In genomic region chr5:115624994-115625393, GRCh38 we compare ENCODE assay signal across 9 cellular contexts. TPM values are rescaled to one million over a fixed set of nuclear protein-coding genes. Genes with fewer than 3 reads are reported as not detected.
DNase-seq lines count a peak whose midpoint lies in the region; ATAC-seq and TF ChIP-seq lines count a peak whose summit lies in the region.
"Had no signal": no experiment of that assay in that cellular context is flagged by ENCODE, and none has a peak within 500 bp of the region (broad histone marks: within the 10 kb centered on the region; RNA-seq: fewer than 3 reads in every experiment).

No MANE protein-coding gene starts in this region.

- BruUV-seq in PC-9 (replicated peaks; lab: Mats Ljungman, UMichigan), result no TSS peak

- peaks cover 57% of the 10 kb centered on the region for H3K79me2 ChIP-seq in PC-9 (ENCODE audit: low read depth)

- WGBS in right cardiac atrium, result 22% methylated on average over 3 of the region's 3 CpGs

- H3K27ac ChIP-seq in PC-9 (peak overlapping the region; percentile 81), right cardiac atrium (ENCODE audit: low read length) (no peak overlapping the region)

- H3K9me2 ChIP-seq in PC-9 (ENCODE audit: insufficient read depth), result no peaks in the 10 kb centered on the region

- peaks cover 8% of the 10 kb centered on the region; the same call in 1 of the 2 replicates for H3K36me3 ChIP-seq in PC-9 (ENCODE audit: low read depth)

- H3K4me1 ChIP-seq in PC-9 (replicated peaks; ENCODE audit: insufficient read depth), result peaks cover 19% of the 10 kb centered on the region
- peaks cover 7% of the 10 kb centered on the region for H3K4me1 ChIP-seq in right cardiac atrium (ENCODE audit: control insufficient read depth, insufficient read depth, low read length)

- no peaks in the 10 kb centered on the region for H3K9me3 Mint-ChIP-seq in stimulated activated naive B cell treated with anti-CD40 and anti-IgM and Interleukin-4, amounts not matched to agents 10 μg/mL and 1 μg/mL and 100 μg/mL, for 72 hours
- H3K9me3 Mint-ChIP-seq: immature natural killer cell had no signal

- no peaks in the 10 kb centered on the region for H3F3A ChIP-seq in PC-9 (ENCODE audit: insufficient read depth, low read depth)

- H3K27me3 Mint-ChIP-seq in stimulated activated naive B cell treated with anti-CD40 and anti-IgM and Interleukin-4, amounts not matched to agents 10 μg/mL and 1 μg/mL and 100 μg/mL, for 72 hours, result peaks cover 0 to 5% of the 10 kb centered on the region in 2 donors

- H3K27me3 ChIP-seq in PC-9 (ENCODE audit: insufficient read depth, low read depth), result no peaks in the 10 kb centered on the region
- no peaks in the 10 kb centered on the region for H3K27me3 ChIP-seq in right cardiac atrium (ENCODE audit: control insufficient read depth, insufficient read depth)

- TF ChIP-seq CTCF in PC-9 (conservative IDR thresholded peaks at IDR 0.05), result no peak

- peak overlapping the region; percentile 57 for H3K27ac Mint-ChIP-seq in stimulated activated naive B cell treated with anti-CD40 and anti-IgM and Interleukin-4, amounts not matched to agents 10 μg/mL and 1 μg/mL and 100 μg/mL, for 72 hours

- H2AFZ ChIP-seq in PC-9, result peak overlapping the region; percentile 92

- H3K4me3 Mint-ChIP-seq in stimulated activated naive B cell treated with anti-CD40 and anti-IgM and Interleukin-4, amounts not matched to agents 10 μg/mL and 1 μg/mL and 100 μg/mL, for 72 hours, result no peak overlapping the region
- H3K4me3 Mint-ChIP-seq: immature natural killer cell had no signal

- CTCF ChIA-PET in PC-9 (lab: Charles Lee), result no interaction called here

- H3K4me3 ChIP-seq in PC-9 (peak overlapping the region; percentile 98), right cardiac atrium (ENCODE audit: low read length) (peak overlapping the region; percentile 55)

- ATAC-seq in right cardiac atrium, result no peak
- no peak for ATAC-seq in stimulated activated naive B cell treated with anti-CD40 and anti-IgM and Interleukin-4, amounts not matched to agents 10 μg/mL and 1 μg/mL and 100 μg/mL, for 72 hours (replicated peaks)
- no peak for ATAC-seq in GM21737 (IDR thresholded peaks at IDR 0.05; ENCODE audit: unreplicated experiment)
- ATAC-seq in GM19351 (IDR thresholded peaks at IDR 0.05; ENCODE audit: unreplicated experiment), result no peak

- peak overlapping the region; percentile 98 for H3K4me2 ChIP-seq in PC-9

- peaks cover 8 to 17% of the 10 kb centered on the region in 2 donors for H3K4me1 Mint-ChIP-seq in stimulated activated naive B cell treated with anti-CD40 and anti-IgM and Interleukin-4, amounts not matched to agents 10 μg/mL and 1 μg/mL and 100 μg/mL, for 72 hours

- H3K9me3 ChIP-seq in PC-9 (ENCODE audit: insufficient read depth, low read depth), result no peaks in the 10 kb centered on the region
- H3K9me3 ChIP-seq in right cardiac atrium (ENCODE audit: control insufficient read depth, low read length), result no peaks in the 10 kb centered on the region

- H4K20me1 ChIP-seq in PC-9 (ENCODE audit: insufficient read depth), result peaks cover 28% of the 10 kb centered on the region

- DNase-seq in NCI-H1105 treated with DMSO at 0.1 percent for 48 hours (lab: John Stamatoyannopoulos, UW) (peak; percentile 45), NCI-H1105 (lab: John Stamatoyannopoulos, UW) (no peak), PC-9 (no peak), right cardiac atrium (no peak), NOMO-1 treated with DMSO at 0.1 percent for 48 hours (lab: John Stamatoyannopoulos, UW; ENCODE audit: unreplicated experiment) (no peak)
- no peak for DNase-seq in stimulated activated naive B cell treated with anti-CD40 and anti-IgM and Interleukin-4, amounts not matched to agents 10 μg/mL and 1 μg/mL and 100 μg/mL, for 72 hours

- intact Hi-C loops in PC-9 (cut with micrococcal nuclease; ENCODE audit: unreplicated experiment), result loop anchor here (5.0 kb wide), 1 partner anchor 462 kb away; the partner anchor contains the start of gene COMMD10
- intact Hi-C loops in right cardiac atrium (cut with DNase I), result no loop called here

- peaks cover 9 to 14% of the 10 kb centered on the region in 2 donors for H3K36me3 Mint-ChIP-seq in stimulated activated naive B cell treated with anti-CD40 and anti-IgM and Interleukin-4, amounts not matched to agents 10 μg/mL and 1 μg/mL and 100 μg/mL, for 72 hours

- POLR2A ChIA-PET in PC-9 (lab: Charles Lee; ENCODE audit: unreplicated experiment), result no interaction called here

RNA-seq across cellular contexts. Expression of gene TMED7, which starts 0.8 kb away (rescaled TPM):
- total RNA-seq in PC-9 (2021) (70.7 and 78.9 TPM in 2 replicates), right cardiac atrium (100 to 1,000 TPM in 1 of 4 donors, 10 to 100 TPM in 3; 74.0 to 111 (median 83.2) TPM)
- polyA plus RNA-seq in right cardiac atrium, result 38.9 TPM

RNA-seq across cellular contexts. Expression of gene TICAM2, which starts 22.7 kb away (rescaled TPM):
- total RNA-seq in PC-9 (2021), result 1.8 and 2.1 TPM in 2 replicates
- total RNA-seq in right cardiac atrium, result 1 to 10 TPM; 3.2 to 4.3 (median 3.7) TPM
- 1.5 TPM for polyA plus RNA-seq in right cardiac atrium
